13 cellular contexts compared by ENCODE assay signal in the genomic region with DNA sequence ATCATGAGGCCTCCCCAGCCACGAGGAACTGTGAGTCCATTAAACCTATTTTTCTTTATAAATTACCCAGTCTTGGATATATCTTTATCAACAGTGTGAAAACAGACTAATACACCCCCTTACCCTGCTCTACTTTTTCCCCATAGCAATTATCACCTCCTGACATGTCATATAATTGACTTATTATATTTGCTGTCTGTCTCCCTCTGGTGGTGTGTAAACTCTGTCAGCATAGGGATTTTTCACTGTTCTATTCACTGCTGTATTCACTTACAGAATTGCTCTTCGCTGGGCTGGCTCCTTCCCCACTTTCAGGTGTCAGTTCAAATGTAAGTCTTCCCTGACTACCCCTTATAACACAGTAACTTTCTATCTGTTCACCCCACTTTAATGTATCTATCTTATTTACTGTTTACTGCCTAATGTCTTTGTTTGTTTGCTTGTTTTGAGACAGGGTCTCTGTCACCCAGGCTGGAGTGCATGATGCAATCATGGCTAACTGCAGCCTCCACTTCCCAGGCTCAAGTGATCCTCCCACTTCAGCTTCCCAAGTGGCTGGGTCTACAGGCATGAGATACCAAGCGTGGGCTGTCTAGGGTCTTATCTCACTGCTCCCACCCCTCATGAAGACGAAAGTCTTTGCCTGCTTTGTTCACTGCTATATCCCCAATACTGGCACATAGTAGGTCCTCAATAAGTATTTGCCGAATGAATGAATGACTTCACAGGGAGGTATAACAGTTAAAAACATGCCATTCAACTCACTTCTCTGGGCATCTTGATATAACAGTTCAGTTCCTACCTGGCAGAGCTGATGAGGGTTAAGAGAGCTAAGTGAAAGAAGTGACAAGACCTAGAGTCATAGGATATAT. TPM values are rescaled to one million over a fixed set of nuclear protein-coding genes. Genes with fewer than 3 reads are reported as not detected.
DNase-seq lines count a peak whose midpoint lies in the region; ATAC-seq, FAIRE-seq and TF ChIP-seq lines count a peak whose summit lies in the region.
"Had no signal": no experiment of that assay in that cellular context is flagged by ENCODE, and none has a peak within 500 bp of the region (broad histone marks: within the 10 kb centered on the region; RNA-seq: fewer than 3 reads in every experiment).

No MANE protein-coding gene starts in this region.

- intact Hi-C loops in GM12878 (cut with micrococcal nuclease; ENCODE audit: unreplicated experiment) (no loop called here), mucosa of descending colon (cut with DNase I, micrococcal nuclease) (no loop called here), gastrocnemius medialis (cut with DNase I; ENCODE audit: low total_unique reads) (no loop called here)

- H4K20me1 ChIP-seq in DND-41 (ENCODE audit: insufficient read depth, low read length) (no peaks in the 10 kb centered on the region), GM12878 (ENCODE audit: control insufficient read depth, insufficient read depth) (no peaks in the 10 kb centered on the region)

- H3K4me1 ChIP-seq in DND-41 (ENCODE audit: insufficient read depth, low read length): no peaks in the 10 kb centered on the region
- H3K4me1 ChIP-seq in GM12878 (ENCODE audit: control insufficient read depth, insufficient read depth, low read length): no peaks in the 10 kb centered on the region
- no peaks in the 10 kb centered on the region for H3K4me1 ChIP-seq in mucosa of descending colon (ENCODE audit: low read depth)
- H3K4me1 ChIP-seq in gastrocnemius medialis: no peaks in the 10 kb centered on the region
- H3K4me1 ChIP-seq: sigmoid colon, SJCRH30 had no signal

- peak; percentile 60 for TF ChIP-seq CTCF in DND-41 (IDR thresholded peaks at IDR 0.05; ENCODE audit: borderline replicate concordance, extremely low read depth, low read length, poor library complexity, severe bottlenecking)
- TF ChIP-seq CTCF in GM12878 (IDR thresholded peaks at IDR 0.05 in 2 of 3, conservative IDR thresholded peaks at IDR 0.05 in 1 of 3; ENCODE audit: control insufficient read depth in 2 of 3, extremely low read depth in 1 of 3, insufficient read depth in 1 of 3, low read depth in 3 of 3, low read length in 3 of 3): peak; percentile 13 to 18 (median 16); a peak in 2 of 6 replicates
- TF ChIP-seq CTCF in mucosa of descending colon (IDR thresholded peaks at IDR 0.05): no peak
- TF ChIP-seq CTCF in gastrocnemius medialis (IDR thresholded peaks at IDR 0.05 in 4 of 5, conservative IDR thresholded peaks at IDR 0.05 in 1 of 5): no peak

- H2AFZ ChIP-seq in DND-41 (ENCODE audit: low read depth, low read length) (no peak overlapping the region), GM12878 (ENCODE audit: control insufficient read depth, low read depth, low read length) (no peak overlapping the region)

- in situ Hi-C loops in KBM-7 (cut with MboI; ENCODE audit: low pct_unique_long_range_greater_than_20kb, low sequenced_read_pairs): no loop called here
- in situ Hi-C loops in GM12878 (cut with MboI): no loop called here
- in situ Hi-C loops in gastrocnemius medialis (cut with MboI; ENCODE audit: low sequenced_read_pairs in 4 of 4): no loop called here

- RAD21 ChIA-PET in GM12878 (lab: Charles Lee; ENCODE audit: unreplicated experiment): no interaction called here

- no peak for FAIRE-seq in GM12878 (lab: Jason Lieb, UNC)
- FAIRE-seq: islet of Langerhans had no signal

- no peak overlapping the region for H3K4me3 ChIP-seq in DND-41 (ENCODE audit: low read depth in 1 of 2, low read length in 2 of 2)
- no peak overlapping the region for H3K4me3 ChIP-seq in GM12878
- H3K4me3 ChIP-seq in mucosa of descending colon: no peak overlapping the region
- no peak overlapping the region for H3K4me3 ChIP-seq in gastrocnemius medialis
- H3K4me3 ChIP-seq: sigmoid colon, SJCRH30 had no signal

- peaks cover 6% of the 10 kb centered on the region for H3K9me3 ChIP-seq in DND-41 (ENCODE audit: insufficient read depth, low read length, severe bottlenecking)
- no peaks in the 10 kb centered on the region; the same call in 2 of the 3 replicates for H3K9me3 ChIP-seq in GM12878 (replicated peaks; ENCODE audit: control insufficient read depth, insufficient read depth, low read length)
- H3K9me3 ChIP-seq in mucosa of descending colon: no peaks in the 10 kb centered on the region
- H3K9me3 ChIP-seq in gastrocnemius medialis: no peaks in the 10 kb centered on the region
- H3K9me3 ChIP-seq: sigmoid colon, SJCRH30 had no signal

- H3K79me2 ChIP-seq in DND-41 (ENCODE audit: insufficient read depth, low read length): no peaks in the 10 kb centered on the region
- no peaks in the 10 kb centered on the region for H3K79me2 ChIP-seq in GM12878 (ENCODE audit: control insufficient read depth, insufficient read depth, low read length)

- CTCF ChIA-PET in GM12878 (lab: Yijun Ruan, JAX): interaction anchor here (0.7 to 4.0 kb wide), 2 partner anchors 25 to 64 kb away, joined by 4 to 41 read pairs; no protein-coding TSS in a partner anchor

- H3K36me3 ChIP-seq in DND-41 (ENCODE audit: insufficient read depth, low read length): no peaks in the 10 kb centered on the region
- H3K36me3 ChIP-seq in GM12878 (ENCODE audit: control insufficient read depth in 2 of 2, insufficient read depth in 2 of 2, low read length in 1 of 2): no peaks in the 10 kb centered on the region
- H3K36me3 ChIP-seq in mucosa of descending colon (ENCODE audit: low read depth): no peaks in the 10 kb centered on the region
- H3K36me3 ChIP-seq in gastrocnemius medialis: peaks cover 0 to 8% of the 10 kb centered on the region in 2 donors
- H3K36me3 ChIP-seq: sigmoid colon, SJCRH30 had no signal

- no peak for TF ChIP-seq EP300 in GM12878 (IDR thresholded peaks at IDR 0.05; ENCODE audit: borderline replicate concordance in 1 of 2, control insufficient read depth in 1 of 2, low read depth in 2 of 2, low read length in 2 of 2)

- TF ChIP-seq POLR2A in GM12878 (IDR thresholded peaks at IDR 0.05; ENCODE audit: low read depth, low read length) (no peak), gastrocnemius medialis (IDR thresholded peaks at IDR 0.05) (no peak)

- no peak overlapping the region for H3K27ac ChIP-seq in DND-41 (ENCODE audit: low read length)
- H3K27ac ChIP-seq in GM12878 (ENCODE audit: control insufficient read depth, insufficient read depth): no peak overlapping the region
- H3K27ac ChIP-seq in gastrocnemius medialis: no peak overlapping the region
- H3K27ac ChIP-seq: sigmoid colon, SJCRH30 had no signal

- H3K9ac ChIP-seq in DND-41 (ENCODE audit: low read depth, low read length) (no peak overlapping the region), GM12878 (ENCODE audit: control insufficient read depth, insufficient read depth, low read length) (no peak overlapping the region)

- POLR2A ChIA-PET in GM12878 (lab: Charles Lee): no interaction called here

- ATAC-seq in DND-41 (ENCODE audit: insufficient read depth, low read depth) (no peak), GM12878 (no peak), mucosa of descending colon (peak; percentile 41), gastrocnemius medialis (no peak)

- 0 out of 2 replicates have a peak, but pooled peaks have one; percentile 20 for TF ChIP-seq RAD21 in GM12878 (IDR thresholded peaks at IDR 0.05; ENCODE audit: insufficient read depth, low read depth, low read length)

- 46% methylated on average over 5 of the region's 5 CpGs for WGBS in GM12878 (ENCODE audit: insufficient coverage, insufficient replicate concordance, low lambda C conversion rate, missing lambda C conversion rate)

- H3K4me2 ChIP-seq in DND-41 (ENCODE audit: insufficient read depth, low read length): no peak overlapping the region
- H3K4me2 ChIP-seq in GM12878 (ENCODE audit: control insufficient read depth, insufficient read depth): no peak overlapping the region

- H3K27me3 ChIP-seq in DND-41 (ENCODE audit: insufficient read depth, low read length, poor library complexity) (no peaks in the 10 kb centered on the region), GM12878 (replicated peaks in 1 of 2; ENCODE audit: control insufficient read depth in 2 of 2, insufficient read depth in 2 of 2, low read length in 1 of 2) (no peaks in the 10 kb centered on the region), gastrocnemius medialis (no peaks in the 10 kb centered on the region)
- H3K27me3 ChIP-seq: sigmoid colon, SJCRH30 had no signal

- DNase-seq in DND-41 (no peak), KBM-7 (peak; percentile 39), GM12878 (ENCODE audit: low read depth, low spot score) (no peak), mucosa of descending colon (peak in 1 of 3 donors; percentile 37), COLO829 (ENCODE audit: low spot score) (no peak), NCI-H774 (lab: John Stamatoyannopoulos, UW) (no peak), gastrocnemius medialis (no peak), NOMO-1 (lab: John Stamatoyannopoulos, UW; ENCODE audit: unreplicated experiment in 2 of 2) (no peak)
- DNase-seq: cortex of kidney, GOT3, sigmoid colon, SJCRH30 had no signal

- SMC1A ChIA-PET in GM12878 (lab: Charles Lee; ENCODE audit: uncharacterized antibody, unreplicated experiment): no interaction called here

- no TSS peak for BruUV-seq in GM12878 (replicated peaks; lab: Mats Ljungman, UMichigan)

RNA-seq across cellular contexts. Expression of a gene that starts 52.4 kb away (rescaled TPM):
- total RNA-seq in GM12878 (2013; cell fraction: nucleolus; rRNA removed): 0.33 and 0.34 TPM in 2 replicates
- 0.05 and 0.34 TPM in 2 replicates for total RNA-seq in GM12878 (2014; rRNA removed)
- not detected in 2 replicates for total RNA-seq in GM12878 (2014; rRNA removed; fragmentation: Illumina TruSeq; extraction: Trizol)
- total RNA-seq in GM12878 (2021): 0.13 and 0.44 TPM in 2 replicates
- not detected for polyA plus RNA-seq in GM12878 (2011; ENCODE audit: low read depth)
- polyA plus RNA-seq in GM12878 (2011; rRNA removed): 0.08 TPM in 1 of 2 replicates, not detected in the other
- polyA plus RNA-seq in GM12878 (2011; cell fraction: cytosol; rRNA removed): 0.05 and 0.12 TPM in 2 replicates
- not detected in 2 replicates for polyA plus RNA-seq in GM12878 (2011; cell fraction: nucleus; rRNA removed)
- polyA plus RNA-seq in GM12878 (2012): 0.05 TPM in 1 of 2 replicates, not detected in the other
- polyA plus RNA-seq in GM12878 (2014; fragmentation: Illumina TruSeq; extraction: Trizol): 0.12 TPM in 1 of 2 replicates, not detected in the other
- not detected for polyA plus RNA-seq in GM12878 (2014; fragmentation: Nextera tagmentation; extraction: Ambion mirVana)
- 0.05 and 0.08 TPM in 2 replicates for polyA plus RNA-seq in GM12878 (2014; rRNA removed)
- not detected for polyA plus RNA-seq in GM12878 (2016; fragmentation: Nextera tagmentation; extraction: Ambion mirVana)
- 0.15 and 0.22 TPM in 2 replicates for polyA minus RNA-seq in GM12878 (2011; rRNA and poly(A)+ RNA removed)
- polyA minus RNA-seq in GM12878 (2011; cell fraction: cytosol; rRNA and poly(A)+ RNA removed): not detected in 2 replicates
- polyA minus RNA-seq in GM12878 (2011; cell fraction: nucleus; rRNA and poly(A)+ RNA removed): 0.12 TPM in 1 of 2 replicates, not detected in the other
- under 1 TPM; 0.22 to 0.77 (median 0.38) TPM for total RNA-seq in mucosa of descending colon
- not detected for total RNA-seq in gastrocnemius medialis

RNA-seq across cellular contexts. Expression of a gene that starts 53.6 kb away (rescaled TPM):
- 72.8 and 80.9 TPM in 2 replicates for total RNA-seq in GM12878 (2013; cell fraction: nucleolus; rRNA removed)
- total RNA-seq in GM12878 (2014; rRNA removed) (19.5 and 20.9 TPM in 2 replicates), GM12878 (2014; rRNA removed; fragmentation: Illumina TruSeq; extraction: Trizol) (15.1 and 17.5 TPM in 2 replicates), GM12878 (2021) (17.2 and 19.9 TPM in 2 replicates), mucosa of descending colon (10 to 100 TPM; 10.2 to 18.1 (median 12.8) TPM), gastrocnemius medialis (10 to 100 TPM in 2 of 4 donors, 1 to 10 TPM in 2; 8.2 to 36.6 (median 9.9) TPM)
- 9.8 TPM for polyA plus RNA-seq in GM12878 (2011; ENCODE audit: low read depth)
- polyA plus RNA-seq in GM12878 (2011; rRNA removed) (20.0 and 24.1 TPM in 2 replicates), GM12878 (2014; fragmentation: Illumina TruSeq; extraction: Trizol) (15.0 and 17.9 TPM in 2 replicates), GM12878 (2014; fragmentation: Nextera tagmentation; extraction: Ambion mirVana) (1 to 10 TPM; 3.3 to 3.6 TPM), GM12878 (2014; rRNA removed) (16.9 and 17.3 TPM in 2 replicates), GM12878 (2016; fragmentation: Nextera tagmentation; extraction: Ambion mirVana) (10 to 100 TPM; 12.9 to 15.8 TPM)
- 10.5 and 15.3 TPM in 2 replicates for polyA plus RNA-seq in GM12878 (2011; cell fraction: cytosol; rRNA removed)
- polyA plus RNA-seq in GM12878 (2011; cell fraction: nucleus; rRNA removed): 17.5 and 18.7 TPM in 2 replicates
- polyA plus RNA-seq in GM12878 (2012): 11.2 and 19.9 TPM in 2 replicates
- polyA minus RNA-seq in GM12878 (2011; rRNA and poly(A)+ RNA removed): 11.4 and 17.3 TPM in 2 replicates
- 4.6 and 6.1 TPM in 2 replicates for polyA minus RNA-seq in GM12878 (2011; cell fraction: cytosol; rRNA and poly(A)+ RNA removed)
- 8.2 and 10.1 TPM in 2 replicates for polyA minus RNA-seq in GM12878 (2011; cell fraction: nucleus; rRNA and poly(A)+ RNA removed)

Comparison
In these comparisons a context has a peak if more than half of its experiments do, and no peak if none do; other contexts are left out.
1. CTCF ChIP-seq: peak in DND-41 (single experiment) and GM12878 (3 of 3); none in mucosa of descending colon (single experiment) and gastrocnemius medialis (0 of 5).